In the genomic region with DNA sequence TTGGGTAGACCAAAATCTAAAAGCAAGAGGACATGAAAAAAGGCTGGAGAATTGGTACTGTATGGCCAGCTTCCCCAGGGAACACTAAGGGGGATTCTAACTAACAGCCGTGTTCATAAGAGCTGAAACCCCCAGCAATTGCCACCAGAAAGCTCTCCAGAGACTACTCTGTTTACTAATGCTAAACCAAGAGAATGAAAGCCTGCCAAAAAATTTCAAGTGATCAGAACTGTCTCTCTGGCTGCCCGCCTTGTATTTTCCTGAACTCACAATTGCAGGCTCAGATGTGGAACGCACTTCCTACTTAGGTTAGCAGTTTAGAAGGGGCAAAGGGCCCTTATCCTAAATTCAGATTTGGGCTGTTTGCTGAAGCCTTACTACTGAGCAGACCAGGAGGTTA, we compare ENCODE assay signal across 13 cellular contexts.
DNase-seq lines count a peak whose midpoint lies in the region; FAIRE-seq and TF ChIP-seq lines count a peak whose summit lies in the region.
"Had no signal": no experiment of that assay in that cellular context is flagged by ENCODE, and none has a peak within 500 bp of the region (broad histone marks: within the 10 kb centered on the region; RNA-seq: fewer than 3 reads in every experiment).

No MANE protein-coding gene starts in this region.

- H3K4me1 Mint-ChIP-seq in nephron progenitor cell, result peaks cover 30% of the 10 kb centered on the region

- H3K27ac Mint-ChIP-seq in nephron progenitor cell, result peak overlapping the region; percentile 87
- H3K27ac Mint-ChIP-seq: stimulated activated naive CD8-positive, alpha-beta T cell treated with anti-CD3 and anti-CD28 coated beads, Interleukin-15, Interleukin-2, amounts not matched to agents 100 ng/mL and 50 ng/mL, for 24 hours had no signal

- no peaks in the 10 kb centered on the region for H3K27me3 Mint-ChIP-seq in nephron progenitor cell (ENCODE audit: low read depth, poor library complexity)

- peaks cover 18% of the 10 kb centered on the region for H3K9me3 Mint-ChIP-seq in nephron progenitor cell

- no peak for TF ChIP-seq CTCF in nephron progenitor cell (IDR thresholded peaks at IDR 0.05)
- no peak for TF ChIP-seq CTCF in D721Med (IDR thresholded peaks at IDR 0.05; ENCODE audit: insufficient read depth, missing control alignments)

- DNase-seq in DMS 273 (lab: John Stamatoyannopoulos, UW; ENCODE audit: unreplicated experiment) (peak; percentile 71), NCI-H2171 (lab: John Stamatoyannopoulos, UW) (peak; percentile 70), fibroblast of peridontal ligament (ENCODE audit: extremely low read depth) (peak; percentile 54), nephron progenitor cell (no peak), islet precursor cell (no peak), globus pallidus (ENCODE audit: low spot score) (no peak), D721Med (ENCODE audit: insufficient read length, low spot score) (no peak)
- DNase-seq in effector CD8-positive, alpha-beta T cell (lab: John Stamatoyannopoulos, UW), result no peak
- DNase-seq: activated naive CD4-positive, alpha-beta T cell treated with Interleukin-2 at 50 U/mL for 16 hours; NCI-H1417 treated with DMSO at 0.1 percent for 48 hours; pancreas; stimulated activated CD4-positive, alpha-beta T cell treated with anti-CD3 and anti-CD28 coated beads, Interleukin-4, amount 100 ng/mL, for 4 hours had no signal

- H3K36me3 Mint-ChIP-seq in nephron progenitor cell (ENCODE audit: low read depth), result peaks cover 48% of the 10 kb centered on the region

- no peak for FAIRE-seq in D721Med (lab: Jason Lieb, UNC)

- no peak overlapping the region for H3K4me3 Mint-ChIP-seq in nephron progenitor cell
- H3K4me3 Mint-ChIP-seq: stimulated activated naive CD8-positive, alpha-beta T cell treated with anti-CD3 and anti-CD28 coated beads, Interleukin-15, Interleukin-2, amounts not matched to agents 100 ng/mL and 50 ng/mL, for 24 hours had no signal

Comparison
In these comparisons a context has a peak if more than half of its experiments do, and no peak if none do; other contexts are left out.
1. DNase-seq: peak in DMS 273 (single experiment), NCI-H2171 (single experiment) and fibroblast of peridontal ligament (single experiment); none in nephron progenitor cell (single experiment), islet precursor cell (single experiment), globus pallidus (single experiment), effector CD8-positive, alpha-beta T cell (single experiment) and D721Med (single experiment).